12 cellular contexts compared by ENCODE assay signal in the genomic region with DNA sequence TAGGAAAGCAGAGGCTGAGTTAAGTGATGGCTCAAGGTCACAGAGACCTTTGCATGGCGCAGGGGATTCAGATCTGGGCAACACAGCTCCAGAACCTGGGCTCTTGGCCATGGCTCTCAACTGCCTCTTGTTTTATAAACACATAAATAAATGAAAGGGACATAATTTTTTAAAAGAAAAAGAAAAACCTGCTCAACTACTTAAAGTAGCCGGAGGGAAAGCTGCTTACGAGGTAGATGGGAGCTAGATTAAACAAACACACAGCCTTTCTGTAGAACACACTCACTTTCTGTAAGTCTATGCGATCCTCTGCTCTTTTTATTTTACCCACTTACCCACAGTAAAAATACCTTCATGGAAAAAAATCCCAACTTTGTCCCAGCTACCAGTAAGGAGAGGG.
DNase-seq lines count a peak whose midpoint lies in the region; ATAC-seq and TF ChIP-seq lines count a peak whose summit lies in the region.
"Had no signal": no experiment of that assay in that cellular context is flagged by ENCODE, and none has a peak within 500 bp of the region (broad histone marks: within the 10 kb centered on the region; RNA-seq: fewer than 3 reads in every experiment).

No MANE protein-coding gene starts in this region.

- CTCF ChIA-PET in CD8-positive, alpha-beta T cell (lab: Charles Lee): interaction anchor here (1.4 to 2.6 kb wide), 5 partner anchors 10 to 58 kb away, joined by 4 to 12 read pairs (median 5); no protein-coding TSS in a partner anchor
- CTCF ChIA-PET in T-cell (lab: Charles Lee): no interaction called here

- H3K4me1 Mint-ChIP-seq in CD8-positive, alpha-beta T cell (ENCODE audit: low read depth): peaks cover 96% of the 10 kb centered on the region
- peaks cover 92 to 96% (median 96%) of the 10 kb centered on the region in 3 donors for H3K4me1 Mint-ChIP-seq in T-cell
- H3K4me1 Mint-ChIP-seq in effector memory CD8-positive, alpha-beta T cell (ENCODE audit: low read depth in 2 of 2): peaks cover 75 to 82% of the 10 kb centered on the region in 2 donors

- no peaks in the 10 kb centered on the region for H3K27me3 Mint-ChIP-seq in CD8-positive, alpha-beta T cell (ENCODE audit: low read depth)
- H3K27me3 Mint-ChIP-seq in T-cell: no peaks in the 10 kb centered on the region
- no peaks in the 10 kb centered on the region for H3K27me3 Mint-ChIP-seq in effector memory CD8-positive, alpha-beta T cell

- peaks cover 31% of the 10 kb centered on the region for H3K36me3 Mint-ChIP-seq in CD8-positive, alpha-beta T cell
- H3K36me3 Mint-ChIP-seq in T-cell: peaks cover 29% of the 10 kb centered on the region
- H3K36me3 Mint-ChIP-seq in effector memory CD8-positive, alpha-beta T cell (ENCODE audit: insufficient read depth): peaks cover 47% of the 10 kb centered on the region

- H3K9me3 Mint-ChIP-seq in CD8-positive, alpha-beta T cell: peaks cover 3% of the 10 kb centered on the region
- H3K9me3 Mint-ChIP-seq in T-cell: peaks cover 0 to 12% (median 6%) of the 10 kb centered on the region in 3 donors
- H3K9me3 Mint-ChIP-seq in effector memory CD8-positive, alpha-beta T cell: peaks cover 3 to 5% of the 10 kb centered on the region in 2 donors

- DNase-seq in CD8-positive, alpha-beta T cell: no peak
- DNase-seq in T-cell (no peak), spleen (no peak), right lobe of liver (no peak), WERI-Rb-1 (no peak), NCI-H1092 treated with DMSO at 0.1 percent for 48 hours (lab: John Stamatoyannopoulos, UW) (no peak)
- DNase-seq in effector memory CD8-positive, alpha-beta T cell: no peak
- DNase-seq: activated CD4-positive, alpha-beta T cell treated with anti-CD3 and anti-CD28 coated beads for 4 hours; KG1; NCI-H2171 treated with DMSO at 0.1 percent for 48 hours; psoas muscle had no signal

- peak overlapping the region; percentile 20 for H3K4me3 Mint-ChIP-seq in CD8-positive, alpha-beta T cell
- no peak overlapping the region for H3K4me3 Mint-ChIP-seq in T-cell
- H3K4me3 Mint-ChIP-seq in effector memory CD8-positive, alpha-beta T cell: peak overlapping the region; percentile 79 to 81

- H3K4me3 ChIP-seq in CD8-positive, alpha-beta T cell (ENCODE audit: low read depth, low read length): no peak overlapping the region
- H3K4me3 ChIP-seq in spleen (no peak overlapping the region), right lobe of liver (no peak overlapping the region), WERI-Rb-1 (ENCODE audit: low read depth, low read length) (no peak overlapping the region)
- H3K4me3 ChIP-seq: BLaER1, psoas muscle had no signal

- H3K27me3 ChIP-seq in CD8-positive, alpha-beta T cell (ENCODE audit: insufficient read depth, low read length): no peaks in the 10 kb centered on the region
- H3K27me3 ChIP-seq in spleen (replicated peaks in 1 of 7) (no peaks in the 10 kb centered on the region), right lobe of liver (no peaks in the 10 kb centered on the region), WERI-Rb-1 (ENCODE audit: insufficient read depth, low read depth, severe bottlenecking) (no peaks in the 10 kb centered on the region)
- H3K27me3 ChIP-seq: BLaER1 had no signal

- no peak for ATAC-seq in CD8-positive, alpha-beta T cell
- ATAC-seq in T-cell (replicated peaks in 1 of 4): no peak
- no peak for ATAC-seq in effector memory CD8-positive, alpha-beta T cell (replicated peaks)
- ATAC-seq in right lobe of liver: no peak
- ATAC-seq: psoas muscle had no signal

- H3K36me3 ChIP-seq in CD8-positive, alpha-beta T cell (ENCODE audit: insufficient read depth, low read length): no peaks in the 10 kb centered on the region
- H3K36me3 ChIP-seq in spleen (no peaks in the 10 kb centered on the region), right lobe of liver (no peaks in the 10 kb centered on the region), WERI-Rb-1 (no peaks in the 10 kb centered on the region)

- POLR2A ChIA-PET in CD8-positive, alpha-beta T cell (lab: Charles Lee): interaction anchor here (0.9 to 7.3 kb wide), 8 partner anchors 8 to 49 kb away, joined by 3 to 64 read pairs (median 6); no protein-coding TSS in a partner anchor
- POLR2A ChIA-PET in T-cell (lab: Charles Lee): interaction anchor here in 1 of 2 donors (0.5 to 3.0 kb wide), 3 partner anchors 10 to 30 kb away, joined by 3 to 14 read pairs (median 3); no protein-coding TSS in a partner anchor

- TF ChIP-seq POLR2A in spleen (IDR thresholded peaks at IDR 0.05) (no peak), right lobe of liver (IDR thresholded peaks at IDR 0.05) (no peak)

- H3K4me1 ChIP-seq in CD8-positive, alpha-beta T cell (ENCODE audit: insufficient read depth, low read length): peaks cover 96% of the 10 kb centered on the region
- H3K4me1 ChIP-seq in spleen: peaks cover 43 to 100% (median 98%) of the 10 kb centered on the region in 6 donors
- H3K4me1 ChIP-seq in right lobe of liver: peaks cover 0 to 17% (median 3%) of the 10 kb centered on the region in 4 donors
- H3K4me1 ChIP-seq: psoas muscle had no signal

- H3K27ac ChIP-seq in CD8-positive, alpha-beta T cell (ENCODE audit: low read depth, low read length): peak overlapping the region; percentile 7
- H3K27ac ChIP-seq in spleen (peak overlapping the region; percentile 31 to 89 (median 84)), right lobe of liver (peak overlapping the region in 1 of 3 donors; percentile 53), WERI-Rb-1 (no peak overlapping the region)
- H3K27ac ChIP-seq: BLaER1, psoas muscle had no signal

- peak overlapping the region; percentile 96 for H3K27ac Mint-ChIP-seq in CD8-positive, alpha-beta T cell
- H3K27ac Mint-ChIP-seq in T-cell: peak overlapping the region; percentile 94 to 98
- peak overlapping the region; percentile 97 to 98 for H3K27ac Mint-ChIP-seq in effector memory CD8-positive, alpha-beta T cell

- intact Hi-C loops in CD8-positive, alpha-beta T cell (cut with DNase I, micrococcal nuclease): no loop called here
- intact Hi-C loops in spleen (cut with DNase I; ENCODE audit: low total_unique reads): no loop called here
- intact Hi-C loops in right lobe of liver (cut with DNase I): no loop called here

- no peaks in the 10 kb centered on the region for H3K9me3 ChIP-seq in CD8-positive, alpha-beta T cell (ENCODE audit: low read length)
- H3K9me3 ChIP-seq in spleen (no peaks in the 10 kb centered on the region), right lobe of liver (no peaks in the 10 kb centered on the region), WERI-Rb-1 (ENCODE audit: severe bottlenecking) (no peaks in the 10 kb centered on the region)
- H3K9me3 ChIP-seq: psoas muscle had no signal

- no peak for TF ChIP-seq CTCF in CD8-positive, alpha-beta T cell (IDR thresholded peaks at IDR 0.05)
- TF ChIP-seq CTCF in spleen (IDR thresholded peaks at IDR 0.05 in 8 of 11, conservative IDR thresholded peaks at IDR 0.05 in 3 of 11) (no peak), right lobe of liver (IDR thresholded peaks at IDR 0.05) (no peak), WERI-Rb-1 (IDR thresholded peaks at IDR 0.05; ENCODE audit: low read depth, low read length) (no peak)

- 92 to 97% (median 94%) methylated on average over 4 of the region's 4 CpGs for WGBS in spleen, 5 donors
- 90% methylated on average over 4 of the region's 4 CpGs for WGBS in right lobe of liver (ENCODE audit: insufficient coverage, low coverage, low lambda C conversion rate, missing lambda C conversion rate)

Comparison
In these comparisons a context has a peak if more than half of its experiments do, and no peak if none do; other contexts are left out.
1. H3K4me3 Mint-ChIP-seq: peak in CD8-positive, alpha-beta T cell (single experiment) and effector memory CD8-positive, alpha-beta T cell (2 of 2); none in T-cell (0 of 3).
2. Peak in every context shown above with its lines, with median percentiles within 50 percentile points of each other: H3K27ac Mint-ChIP-seq.